Comparison of ENCODE assay signal across 34 cellular contexts in genomic region chr16:60299345-60299744, GRCh38.
"Had no signal": no experiment of that assay in that cellular context is flagged by ENCODE, and none has a peak within 500 bp of the region (broad histone marks: within the 10 kb centered on the region; RNA-seq: fewer than 3 reads in every experiment).

No MANE protein-coding gene starts in this region.

- DNase-seq: Karpas-422, Kasumi-1, MG63, MM.1S, MV-4-11, NCI-H1048, NCI-H1092, NCI-H1092 treated with DMSO at 0.1 percent for 48 hours, NCI-H1105, NCI-H1105 treated with DMSO at 0.1 percent for 48 hours, NCI-H1417, NCI-H1417 treated with DMSO at 0.1 percent for 48 hours, NCI-H1436, NCI-H1436 treated with DMSO at 0.1 percent for 48 hours, NCI-H146, NCI-H1694, NCI-H1694 treated with DMSO at 0.1 percent for 48 hours, NCI-H187, NCI-H187 treated with DMSO at 0.1 percent for 48 hours, NCI-H1930, NCI-H2029, NCI-H2029 treated with DMSO at 0.1 percent for 48 hours, NCI-H2081, NCI-H2081 treated with DMSO at 0.1 percent for 48 hours, NCI-H2107, NCI-H2171, NCI-H2171 treated with DMSO at 0.1 percent for 48 hours, NCI-H2227 treated with DMSO at 0.1 percent for 48 hours, NCI-H226, NCI-H345, NCI-H446, NCI-H446 treated with DMSO at 0.1 percent for 48 hours, NCI-H510A had no signal

- H3K27me3 ChIP-seq: MG63 had no signal

- H3K4me3 ChIP-seq: MG63 had no signal

- H3K27ac ChIP-seq: KMS-11 had no signal

- H3K36me3 ChIP-seq: MG63 had no signal

- H3K9ac ChIP-seq: KMS-11 had no signal

- H3K4me2 ChIP-seq: KMS-11 had no signal

- H3K9me3 ChIP-seq: MG63 had no signal
